ENCODE assay signal across 15 cellular contexts in the genomic region with DNA sequence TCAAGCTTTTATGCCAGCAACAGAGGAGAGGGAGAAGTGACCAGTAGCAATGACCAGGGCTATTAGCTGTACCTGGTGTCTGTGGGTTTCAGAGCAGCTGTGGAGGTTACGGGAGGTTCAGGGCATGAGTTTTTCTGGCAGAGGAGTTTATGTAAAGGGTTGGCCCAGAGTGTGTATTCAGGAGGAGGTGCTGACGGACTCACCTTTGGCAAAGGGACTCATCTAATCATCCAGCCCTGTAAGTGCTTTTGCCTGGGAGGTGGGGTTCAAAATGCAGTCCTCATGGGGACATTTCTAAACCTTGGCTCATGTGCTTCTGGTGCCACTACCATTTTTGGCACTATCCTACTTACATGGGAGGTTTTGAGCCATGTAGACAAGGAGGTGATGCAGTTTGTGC.
A peak's percentile ranks its signal among the peaks of the same experiment; 100 is the strongest.
DNase-seq lines count a peak whose midpoint lies in the region; ATAC-seq and TF ChIP-seq lines count a peak whose summit lies in the region.
"Had no signal": no experiment of that assay in that cellular context is flagged by ENCODE, and none has a peak within 500 bp of the region (broad histone marks: within the 10 kb centered on the region; RNA-seq: fewer than 3 reads in every experiment).

No MANE protein-coding gene starts in this region.

- no peak for TF ChIP-seq CTCF in OCI-LY1 (IDR thresholded peaks at IDR 0.05; ENCODE audit: low read length)

- no peaks in the 10 kb centered on the region for H3K27me3 ChIP-seq in OCI-LY1 (ENCODE audit: insufficient read depth, low read length)
- H3K27me3 ChIP-seq: colonic mucosa, tibial nerve had no signal

- H3K27ac ChIP-seq in OCI-LY1 (ENCODE audit: low read depth, low read length, poor library complexity, severe bottlenecking), result peak overlapping the region; percentile 98
- H3K27ac ChIP-seq: colonic mucosa, VCaP had no signal

- peaks cover 10% of the 10 kb centered on the region; the same call in 1 of the 2 replicates for H3F3A ChIP-seq in OCI-LY1 (ENCODE audit: insufficient read depth, low read length)

- no peaks in the 10 kb centered on the region for H3K9me2 ChIP-seq in OCI-LY1 (ENCODE audit: low read depth, low read length)

- peaks cover 8% of the 10 kb centered on the region for H3K4me1 Mint-ChIP-seq in activated CD4-positive, alpha-beta T cell treated with anti-CD3 and anti-CD28 coated beads for 36 hours
- H3K4me1 Mint-ChIP-seq in activated naive CD8-positive, alpha-beta T cell treated with anti-CD3 and anti-CD28 coated beads, Interleukin-2, amount 50 U/mL, for 24 hours, result peaks cover 57% of the 10 kb centered on the region
- H3K4me1 Mint-ChIP-seq in natural killer cell treated with Interleukin-12 subunit alpha and Interleukin-12 subunit beta and Interleukin-15 and Interleukin-18, amount 100 ng/mL, for 72 hours (ENCODE audit: low read depth in 2 of 2), result peaks cover 59 to 71% of the 10 kb centered on the region in 2 donors

- ATAC-seq in activated CD4-positive, alpha-beta T cell treated with anti-CD3 and anti-CD28 coated beads for 36 hours, result no peak
- ATAC-seq in activated naive CD8-positive, alpha-beta T cell treated with anti-CD3 and anti-CD28 coated beads, Interleukin-2, amount 50 U/mL, for 24 hours, result no peak
- no peak for ATAC-seq in natural killer cell treated with Interleukin-12 subunit alpha and Interleukin-12 subunit beta and Interleukin-15 and Interleukin-18, amount 100 ng/mL, for 72 hours
- no peak for ATAC-seq in HG03280 (IDR thresholded peaks at IDR 0.05; ENCODE audit: unreplicated experiment)

- H3K36me3 Mint-ChIP-seq in activated CD4-positive, alpha-beta T cell treated with anti-CD3 and anti-CD28 coated beads for 36 hours (ENCODE audit: low read depth), result peaks cover 97% of the 10 kb centered on the region
- H3K36me3 Mint-ChIP-seq in activated naive CD8-positive, alpha-beta T cell treated with anti-CD3 and anti-CD28 coated beads, Interleukin-2, amount 50 U/mL, for 24 hours (ENCODE audit: low read depth), result peaks cover 81% of the 10 kb centered on the region
- no peaks in the 10 kb centered on the region for H3K36me3 Mint-ChIP-seq in natural killer cell treated with Interleukin-12 subunit alpha and Interleukin-12 subunit beta and Interleukin-15 and Interleukin-18, amount 100 ng/mL, for 72 hours

- peaks cover 11% of the 10 kb centered on the region; the same call in 1 of the 2 replicates for H3K79me2 ChIP-seq in OCI-LY1 (ENCODE audit: insufficient read depth, low read length)

- H3K4me3 Mint-ChIP-seq in activated CD4-positive, alpha-beta T cell treated with anti-CD3 and anti-CD28 coated beads for 36 hours, result peak overlapping the region; percentile 84
- peak overlapping the region; percentile 88 for H3K4me3 Mint-ChIP-seq in activated naive CD8-positive, alpha-beta T cell treated with anti-CD3 and anti-CD28 coated beads, Interleukin-2, amount 50 U/mL, for 24 hours
- H3K4me3 Mint-ChIP-seq in natural killer cell treated with Interleukin-12 subunit alpha and Interleukin-12 subunit beta and Interleukin-15 and Interleukin-18, amount 100 ng/mL, for 72 hours, result peak overlapping the region; percentile 83

- H3K4me1 ChIP-seq in OCI-LY1 (ENCODE audit: insufficient read depth, low read length, severe bottlenecking), result peaks cover 100% of the 10 kb centered on the region
- H3K4me1 ChIP-seq: colonic mucosa had no signal

- no peaks in the 10 kb centered on the region for H3K9me3 ChIP-seq in OCI-LY1 (ENCODE audit: low read length)
- H3K9me3 ChIP-seq: colonic mucosa, tibial nerve had no signal

- no peaks in the 10 kb centered on the region for H4K20me1 ChIP-seq in OCI-LY1 (ENCODE audit: insufficient read depth, low read length)

- peak overlapping the region; percentile 96 for H3K9ac ChIP-seq in OCI-LY1 (ENCODE audit: low read length)

- no peak overlapping the region for H2AFZ ChIP-seq in OCI-LY1 (ENCODE audit: low read length)

- H3K9me3 Mint-ChIP-seq in activated CD4-positive, alpha-beta T cell treated with anti-CD3 and anti-CD28 coated beads for 36 hours (ENCODE audit: low read depth), result no peaks in the 10 kb centered on the region
- H3K9me3 Mint-ChIP-seq in activated naive CD8-positive, alpha-beta T cell treated with anti-CD3 and anti-CD28 coated beads, Interleukin-2, amount 50 U/mL, for 24 hours, result no peaks in the 10 kb centered on the region
- no peaks in the 10 kb centered on the region for H3K9me3 Mint-ChIP-seq in natural killer cell treated with Interleukin-12 subunit alpha and Interleukin-12 subunit beta and Interleukin-15 and Interleukin-18, amount 100 ng/mL, for 72 hours

- CTCF ChIA-PET in activated CD4-positive, alpha-beta T cell treated with anti-CD3 and anti-CD28 coated beads for 36 hours (lab: Charles Lee), result interaction anchor here (0.9 kb wide), 1 partner anchor 63 kb away, joined by 3 read pairs; no protein-coding TSS in a partner anchor

- POLR2A ChIA-PET in activated CD4-positive, alpha-beta T cell treated with anti-CD3 and anti-CD28 coated beads for 36 hours (lab: Charles Lee), result interaction anchor here (1.0 to 2.0 kb wide), 2 partner anchors 13 to 62 kb away, joined by 3 to 6 read pairs; no protein-coding TSS in a partner anchor

- no peaks in the 10 kb centered on the region for H3K27me3 Mint-ChIP-seq in activated CD4-positive, alpha-beta T cell treated with anti-CD3 and anti-CD28 coated beads for 36 hours
- no peaks in the 10 kb centered on the region for H3K27me3 Mint-ChIP-seq in activated naive CD8-positive, alpha-beta T cell treated with anti-CD3 and anti-CD28 coated beads, Interleukin-2, amount 50 U/mL, for 24 hours
- no peaks in the 10 kb centered on the region for H3K27me3 Mint-ChIP-seq in natural killer cell treated with Interleukin-12 subunit alpha and Interleukin-12 subunit beta and Interleukin-15 and Interleukin-18, amount 100 ng/mL, for 72 hours

- peak overlapping the region; percentile 90 for H3K4me2 ChIP-seq in OCI-LY1 (ENCODE audit: low read length)

- H3K4me3 ChIP-seq in OCI-LY1 (ENCODE audit: low read depth, low read length, poor library complexity, severe bottlenecking), result peak overlapping the region; percentile 65
- H3K4me3 ChIP-seq: colonic mucosa, tibial nerve had no signal

- DNase-seq in activated CD4-positive, alpha-beta T cell treated with anti-CD3 and anti-CD28 coated beads for 36 hours, result no peak
- no peak for DNase-seq in activated CD4-positive, alpha-beta T cell treated with anti-CD3 and anti-CD28 coated beads, Interleukin-2, amount 50 U/mL, for 48 hours
- no peak for DNase-seq in activated naive CD8-positive, alpha-beta T cell treated with anti-CD3 and anti-CD28 coated beads, Interleukin-2, amount 50 U/mL, for 24 hours
- no peak for DNase-seq in natural killer cell treated with Interleukin-12 subunit alpha and Interleukin-12 subunit beta and Interleukin-15 and Interleukin-18, amount 100 ng/mL, for 72 hours (ENCODE audit: low spot score)
- no peak for DNase-seq in NAMALWA (ENCODE audit: low spot score)
- no peak for DNase-seq in mucosa of gallbladder (ENCODE audit: low spot score)
- DNase-seq: colonic mucosa; Kasumi-1; NCI-H1436 treated with DMSO at 0.1 percent for 48 hours; NCI-H2227 treated with DMSO at 0.1 percent for 48 hours; stimulated activated CD4-positive, alpha-beta T cell treated with anti-CD3 and anti-CD28 coated beads, Interleukin-2, amount 100 ng/mL, for 24 hours had no signal

- H3K36me3 ChIP-seq in OCI-LY1 (ENCODE audit: insufficient read depth, low read length), result peaks cover 10% of the 10 kb centered on the region; the same call in 1 of the 2 replicates
- H3K36me3 ChIP-seq: colonic mucosa, tibial nerve had no signal

- intact Hi-C loops in activated CD4-positive, alpha-beta T cell treated with anti-CD3 and anti-CD28 coated beads for 36 hours (cut with DNase I, micrococcal nuclease), result loop anchor here (2.0 to 5.0 kb wide), 5 partner anchors 13 to 501 kb away; no protein-coding TSS in a partner anchor

- H3K27ac Mint-ChIP-seq in activated CD4-positive, alpha-beta T cell treated with anti-CD3 and anti-CD28 coated beads for 36 hours, result peak overlapping the region; percentile 99
- H3K27ac Mint-ChIP-seq in activated naive CD8-positive, alpha-beta T cell treated with anti-CD3 and anti-CD28 coated beads, Interleukin-2, amount 50 U/mL, for 24 hours, result peak overlapping the region; percentile 95
- peak overlapping the region; percentile 86 to 89 for H3K27ac Mint-ChIP-seq in natural killer cell treated with Interleukin-12 subunit alpha and Interleukin-12 subunit beta and Interleukin-15 and Interleukin-18, amount 100 ng/mL, for 72 hours
